ENCODE assay signal across 8 cellular contexts in genomic region chr16:27109666-27110523, GRCh38. TPM values are rescaled to one million over a fixed set of nuclear protein-coding genes. Genes with fewer than 3 reads are reported as not detected.
DNase-seq lines count a peak whose midpoint lies in the region; ATAC-seq and TF ChIP-seq lines count a peak whose summit lies in the region.

No MANE protein-coding gene starts in this region.

- H3K27me3 ChIP-seq in SJCRH30 (no peaks in the 10 kb centered on the region), gastroesophageal sphincter (no peaks in the 10 kb centered on the region), osteoblast (ENCODE audit: insufficient read depth, low read length) (no peaks in the 10 kb centered on the region)

- H3K4me3 ChIP-seq in GM12865 (ENCODE audit: low read depth, low read length) (no peak overlapping the region), SJCRH30 (peak overlapping the region; percentile 45), gastroesophageal sphincter (peak overlapping the region in 1 of 2 donors; percentile 46), osteoblast (ENCODE audit: insufficient read depth, low read length) (peak overlapping the region; percentile 58)

- peak overlapping the region; percentile 25 for H3K27ac ChIP-seq in SJCRH30
- H3K27ac ChIP-seq in gastroesophageal sphincter, result peak overlapping the region in 3 of 4 donors; percentile 11 to 36 (median 35)
- H3K27ac ChIP-seq in osteoblast (ENCODE audit: low read depth, low read length), result no peak overlapping the region

- ATAC-seq in gastroesophageal sphincter (peak; percentile 91), HG03460 (IDR thresholded peaks at IDR 0.05; ENCODE audit: unreplicated experiment) (no peak)

- H3K36me3 ChIP-seq in SJCRH30, result no peaks in the 10 kb centered on the region
- H3K36me3 ChIP-seq in gastroesophageal sphincter, result no peaks in the 10 kb centered on the region
- no peaks in the 10 kb centered on the region for H3K36me3 ChIP-seq in osteoblast (ENCODE audit: insufficient read depth, low read length)

- peak overlapping the region; percentile 68 for H2AFZ ChIP-seq in osteoblast (ENCODE audit: low read length)

- 0% methylated on average over 19 of the region's 61 CpGs; no CpG with 5 or more reads in 1 of the 2 donors for WGBS in gastroesophageal sphincter (ENCODE audit: low coverage in 1 of 2), 2 donors

- peak; percentile 52 for DNase-seq in GM12865 (ENCODE audit: low read depth)
- DNase-seq in HUDEP-2 (lab: John Stamatoyannopoulos, UW; ENCODE audit: unreplicated experiment in 76 of 76), result peak in 68 of 76 experiments; percentile 8 to 83 (median 65)
- peak; percentile 75 to 82 for DNase-seq in SJCRH30
- DNase-seq in activated gamma-delta T cell treated with Interleukin-2 at 50 U/mL for 16 hours, result peak; percentile 70
- peak; percentile 93 for DNase-seq in osteoblast (ENCODE audit: insufficient read length, low spot score, missing footprints)
- peak; percentile 38 for DNase-seq in superior temporal gyrus (ENCODE audit: extremely low spot score)

- H3K4me1 ChIP-seq in SJCRH30, result peaks cover 4% of the 10 kb centered on the region; the same call in 1 of the 2 replicates
- H3K4me1 ChIP-seq in gastroesophageal sphincter, result peaks cover 0 to 16% (median 0%) of the 10 kb centered on the region in 3 donors
- H3K4me1 ChIP-seq in osteoblast (ENCODE audit: insufficient read depth, low read length), result no peaks in the 10 kb centered on the region

- peak overlapping the region; percentile 78 for H3K4me2 ChIP-seq in osteoblast (ENCODE audit: insufficient read depth, low read length)

- no peak for TF ChIP-seq POLR2A in gastroesophageal sphincter (IDR thresholded peaks at IDR 0.05)

- H4K20me1 ChIP-seq in osteoblast (ENCODE audit: insufficient read depth, low read length), result no peaks in the 10 kb centered on the region

- no peak for TF ChIP-seq EP300 in gastroesophageal sphincter (IDR thresholded peaks at IDR 0.05)

- no peaks in the 10 kb centered on the region for H3K79me2 ChIP-seq in osteoblast (ENCODE audit: insufficient read depth, low read length)

- H3K9me3 ChIP-seq in SJCRH30 (replicated peaks) (no peaks in the 10 kb centered on the region), gastroesophageal sphincter (no peaks in the 10 kb centered on the region), osteoblast (ENCODE audit: low read depth, low read length) (no peaks in the 10 kb centered on the region)

- peak; percentile 93 for TF ChIP-seq CTCF in GM12865 (IDR thresholded peaks at IDR 0.05; ENCODE audit: insufficient read depth, low read depth, low read length, missing control alignments)
- TF ChIP-seq CTCF in gastroesophageal sphincter (IDR thresholded peaks at IDR 0.05), result peak in 3 of 4 experiments; percentile 80 to 94 (median 88)
- TF ChIP-seq CTCF in osteoblast (IDR thresholded peaks at IDR 0.05; ENCODE audit: extremely low read depth, low read depth, low read length), result peak; percentile 53

RNA-seq across cellular contexts. Expression of gene C16orf82, which starts 43.2 kb away (rescaled TPM):
- not detected in 2 replicates for total RNA-seq in SJCRH30 (2014; rRNA removed; shearing (Covaris generic))
- total RNA-seq in gastroesophageal sphincter (not detected), osteoblast (not detected in 2 replicates)

Comparison
In these comparisons a context has a peak if more than half of its experiments do, and no peak if none do; other contexts are left out.
1. DNase-seq: peak in every context shown above with its lines; median percentile 93 in osteoblast; 78 in SJCRH30; 70 in activated gamma-delta T cell treated with Interleukin-2 at 50 U/mL for 16 hours; 65 in HUDEP-2; 52 in GM12865; 38 in superior temporal gyrus.